ENCODE assay signal across 8 cellular contexts in genomic region chr22:30265851-30266444, GRCh38. TPM values are rescaled to one million over a fixed set of nuclear protein-coding genes. Genes with fewer than 3 reads are reported as not detected.
A peak's percentile ranks its signal among the peaks of the same experiment; 100 is the strongest.
DNase-seq lines count a peak whose midpoint lies in the region; ATAC-seq and TF ChIP-seq lines count a peak whose summit lies in the region.

No MANE protein-coding gene starts in this region.

- POLR2A ChIA-PET in RWPE1 (lab: Yijun Ruan, JAX; ENCODE audit: low non-redundant PET) = no interaction called here

- no peaks in the 10 kb centered on the region for H3K9me3 ChIP-seq in thoracic aorta

- DNase-seq in GM13976 (ENCODE audit: low spot score) (peak; percentile 91), SKM-1 (lab: John Stamatoyannopoulos, UW; ENCODE audit: unreplicated experiment) (peak; percentile 67), naive B cell (peak; percentile 87), thoracic aorta (ENCODE audit: low spot score) (no peak), RWPE1 (ENCODE audit: low spot score) (no peak), NCI-H82 (lab: John Stamatoyannopoulos, UW) (no peak)
- peak; percentile 90 for DNase-seq in activated naive CD4-positive, alpha-beta T cell treated with anti-CD3 and anti-CD28 coated beads, Interleukin-2, amount 10 ng/mL, durations not matched to agents 7 days and 5 days

- TF ChIP-seq CTCF in GM13976 (IDR thresholded peaks at IDR 0.05; ENCODE audit: borderline replicate concordance, control extremely low read depth, extremely low read depth, insufficient read depth, missing control alignments) (no peak), thoracic aorta (IDR thresholded peaks at IDR 0.05) (no peak), RWPE1 (conservative IDR thresholded peaks at IDR 0.05; ENCODE audit: low read depth) (no peak)

- H3K36me3 Mint-ChIP-seq in activated naive CD4-positive, alpha-beta T cell treated with anti-CD3 and anti-CD28 coated beads, Interleukin-2, amount 10 ng/mL, durations not matched to agents 7 days and 5 days = peaks cover 76% of the 10 kb centered on the region
- H3K36me3 Mint-ChIP-seq in naive B cell = no peaks in the 10 kb centered on the region

- H3K36me3 ChIP-seq in thoracic aorta = no peaks in the 10 kb centered on the region

- in situ Hi-C loops in GM13976 (cut with MboI; ENCODE audit: low sequenced_read_pairs, unreplicated experiment) = loop anchor here (10.0 kb wide), 1 partner anchor 161 kb away; no protein-coding TSS in a partner anchor

- H3K27me3 Mint-ChIP-seq in activated naive CD4-positive, alpha-beta T cell treated with anti-CD3 and anti-CD28 coated beads, Interleukin-2, amount 10 ng/mL, durations not matched to agents 7 days and 5 days = no peaks in the 10 kb centered on the region
- no peaks in the 10 kb centered on the region for H3K27me3 Mint-ChIP-seq in naive B cell

- peak overlapping the region; percentile 100 for H3K27ac Mint-ChIP-seq in activated naive CD4-positive, alpha-beta T cell treated with anti-CD3 and anti-CD28 coated beads, Interleukin-2, amount 10 ng/mL, durations not matched to agents 7 days and 5 days
- peak overlapping the region; percentile 95 to 100 (median 100) for H3K27ac Mint-ChIP-seq in naive B cell

- H3K27ac ChIP-seq in thoracic aorta (peak overlapping the region in 1 of 2 donors; percentile 41), RWPE1 (no peak overlapping the region; the same call in 1 of the 2 replicates)

- no peaks in the 10 kb centered on the region for H3K27me3 ChIP-seq in thoracic aorta (replicated peaks; ENCODE audit: insufficient read depth)

- no peaks in the 10 kb centered on the region for H3K4me1 ChIP-seq in thoracic aorta (ENCODE audit: control insufficient read depth in 1 of 2, low read depth in 2 of 2)

- ATAC-seq in HG02759 (IDR thresholded peaks at IDR 0.05; ENCODE audit: unreplicated experiment) (peak; percentile 73), naive B cell (ENCODE audit: low read depth in 2 of 2) (peak; percentile 77 to 78), thoracic aorta (ENCODE audit: insufficient number of reproducible peaks, low FRiP score, low read depth) (no peak)

- peak overlapping the region; percentile 60 for H3K4me3 ChIP-seq in thoracic aorta

- CTCF ChIA-PET in activated naive CD4-positive, alpha-beta T cell treated with anti-CD3 and anti-CD28 coated beads, Interleukin-2, amount 10 ng/mL, durations not matched to agents 7 days and 5 days (lab: Charles Lee) = interaction anchor here (1.1 to 1.3 kb wide), 2 partner anchors 12 to 13 kb away, joined by 3 to 4 read pairs; no protein-coding TSS in a partner anchor
- CTCF ChIA-PET in RWPE1 (lab: Yijun Ruan, JAX) = interaction anchor here (1.8 kb wide), 1 partner anchor 10 kb away, joined by 5 read pairs; no protein-coding TSS in a partner anchor

- H3K9me3 Mint-ChIP-seq in activated naive CD4-positive, alpha-beta T cell treated with anti-CD3 and anti-CD28 coated beads, Interleukin-2, amount 10 ng/mL, durations not matched to agents 7 days and 5 days = no peaks in the 10 kb centered on the region
- H3K9me3 Mint-ChIP-seq in naive B cell = no peaks in the 10 kb centered on the region

- H3K4me1 Mint-ChIP-seq in activated naive CD4-positive, alpha-beta T cell treated with anti-CD3 and anti-CD28 coated beads, Interleukin-2, amount 10 ng/mL, durations not matched to agents 7 days and 5 days = peaks cover 70% of the 10 kb centered on the region
- H3K4me1 Mint-ChIP-seq in naive B cell = peaks cover 24 to 42% (median 33%) of the 10 kb centered on the region in 3 donors

- H3K4me3 Mint-ChIP-seq in activated naive CD4-positive, alpha-beta T cell treated with anti-CD3 and anti-CD28 coated beads, Interleukin-2, amount 10 ng/mL, durations not matched to agents 7 days and 5 days = peak overlapping the region; percentile 100
- peak overlapping the region; percentile 82 to 96 (median 94) for H3K4me3 Mint-ChIP-seq in naive B cell

RNA-seq across cellular contexts. Expression of gene OSM, which starts 0.7 kb away (rescaled TPM):
- polyA plus RNA-seq in naive B cell (ENCODE audit: low read depth in 6 of 6) = 1 to 10 TPM in 5 of 6 donors, under 1 TPM in 1; 0.66 to 4.7 (median 1.3) TPM
- 10 to 100 TPM in 1 of 2 donors, 1 to 10 TPM in 1; 3.5 to 27.1 TPM for total RNA-seq in thoracic aorta

RNA-seq across cellular contexts. Expression of gene LIF, which starts 19.4 kb away (rescaled TPM):
- polyA plus RNA-seq in naive B cell (ENCODE audit: low read depth in 6 of 6) = not detected
- 10 to 100 TPM in 1 of 2 donors, 1 to 10 TPM in 1; 1.4 to 11.3 TPM for total RNA-seq in thoracic aorta

RNA-seq across cellular contexts. Expression of gene CASTOR1, which starts 23.4 kb away (rescaled TPM):
- polyA plus RNA-seq in naive B cell (ENCODE audit: low read depth in 6 of 6) = 10 to 100 TPM in 5 of 6 donors, not detected in 1; 11.0 to 18.5 (median 14.7) TPM
- total RNA-seq in thoracic aorta = 10 to 100 TPM in 1 of 2 donors, 1 to 10 TPM in 1; 7.5 to 22.6 TPM

Comparison
In these comparisons a context has a peak if more than half of its experiments do, and no peak if none do; other contexts are left out.
1. DNase-seq: peak in GM13976 (single experiment), SKM-1 (single experiment), activated naive CD4-positive, alpha-beta T cell treated with anti-CD3 and anti-CD28 coated beads, Interleukin-2, amount 10 ng/mL, durations not matched to agents 7 days and 5 days (single experiment) and naive B cell (single experiment); none in thoracic aorta (single experiment), RWPE1 (single experiment) and NCI-H82 (single experiment).